Comparison of ENCODE assay signal across 31 cellular contexts in the genomic region with DNA sequence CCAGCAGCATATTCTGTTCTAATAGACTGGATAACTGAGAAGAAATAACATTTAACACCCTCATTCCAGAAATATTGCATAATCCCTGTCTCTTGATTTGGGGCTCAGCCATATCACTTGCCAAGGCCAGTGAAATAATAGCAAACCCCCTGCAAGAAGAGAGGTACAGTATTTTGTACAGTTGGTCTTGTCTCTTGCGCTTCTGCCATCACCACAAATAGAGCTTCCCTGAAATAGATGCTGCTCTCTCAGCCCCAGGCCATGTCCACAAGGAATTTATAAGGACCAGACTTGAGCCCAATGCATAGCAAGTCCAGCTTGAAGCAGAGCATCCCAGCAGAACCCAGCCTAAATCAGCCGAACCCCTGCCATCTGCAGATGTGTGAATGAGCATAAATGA.
"Had no signal": no experiment of that assay in that cellular context is flagged by ENCODE, and none has a peak within 500 bp of the region (broad histone marks: within the 10 kb centered on the region; RNA-seq: fewer than 3 reads in every experiment).

No MANE protein-coding gene starts in this region.

- H3K36me3 ChIP-seq: neural progenitor cell, ovary, right lobe of liver, sigmoid colon, spleen, thoracic aorta, thyroid gland, tibial nerve, upper lobe of right lung, uterus had no signal

- H3K4me1 ChIP-seq: neural progenitor cell, parathyroid adenoma, right lobe of liver, sigmoid colon, thyroid gland, upper lobe of right lung, uterus had no signal

- H3K4me3 Mint-ChIP-seq: naive thymus-derived CD4-positive, alpha-beta T cell; natural killer cell; nephron; neural progenitor cell; stimulated activated memory B cell treated with anti-CD40 and anti-IgM and Interleukin-4, amounts not matched to agents 10 μg/mL and 1 μg/mL and 100 μg/mL, for 72 hours; stimulated activated naive CD8-positive, alpha-beta T cell treated with anti-CD3 and anti-CD28 coated beads, Interleukin-15, amount 100 ng/mL, for 72 hours; type B pancreatic cell had no signal

- H3K36me3 Mint-ChIP-seq: naive thymus-derived CD4-positive, alpha-beta T cell; natural killer cell; stimulated activated memory B cell treated with anti-CD40 and anti-IgM and Interleukin-4, amounts not matched to agents 10 μg/mL and 1 μg/mL and 100 μg/mL, for 72 hours; type B pancreatic cell had no signal

- ATAC-seq: naive thymus-derived CD4-positive, alpha-beta T cell; natural killer cell; psoas muscle; right cardiac atrium; right lobe of liver; stimulated activated memory B cell treated with anti-CD40 and anti-IgM and Interleukin-4, amounts not matched to agents 10 μg/mL and 1 μg/mL and 100 μg/mL, for 72 hours; stimulated activated naive CD8-positive, alpha-beta T cell treated with anti-CD3 and anti-CD28 coated beads, Interleukin-15, amount 100 ng/mL, for 72 hours; stimulated activated naive CD8-positive, alpha-beta T cell treated with anti-CD3 and anti-CD28 coated beads, Interleukin-15, Interleukin-2, amounts not matched to agents 100 U/mL and 50 U/mL, for 24 hours; upper lobe of right lung had no signal

- H3K4me2 ChIP-seq: neural progenitor cell, smooth muscle cell had no signal

- H3K9me3 ChIP-seq: ovary, psoas muscle, right lobe of liver, sigmoid colon, spleen, thoracic aorta, thyroid gland, tibial nerve, upper lobe of right lung, uterus had no signal

- H3K27me3 Mint-ChIP-seq: progenitor cell of endocrine pancreas; stimulated activated memory B cell treated with anti-CD40 and anti-IgM and Interleukin-4, amounts not matched to agents 10 μg/mL and 1 μg/mL and 100 μg/mL, for 72 hours; stimulated activated naive CD8-positive, alpha-beta T cell treated with anti-CD3 and anti-CD28 coated beads, Interleukin-15, amount 100 ng/mL, for 72 hours; type B pancreatic cell had no signal

- H3K4me3 ChIP-seq: neural progenitor cell, ovary, psoas muscle, right lobe of liver, sigmoid colon, skin epidermis, smooth muscle cell, spleen, thoracic aorta, thyroid gland, tibial nerve, upper lobe of right lung, uterus had no signal

- H3K27ac ChIP-seq: neural progenitor cell, ovary, parathyroid adenoma, psoas muscle, right lobe of liver, sigmoid colon, skin epidermis, spleen, thoracic aorta, thyroid gland, tibial nerve, upper lobe of right lung, uterus had no signal

- H3K79me2 ChIP-seq: parathyroid adenoma had no signal

- H3K9ac ChIP-seq: neural progenitor cell, parathyroid adenoma had no signal

- H3K27me3 ChIP-seq: neural progenitor cell, ovary, right lobe of liver, sigmoid colon, spleen, thyroid gland, tibial nerve, upper lobe of right lung, uterus had no signal

- H3K4me1 Mint-ChIP-seq: naive thymus-derived CD4-positive, alpha-beta T cell; natural killer cell; stimulated activated memory B cell treated with anti-CD40 and anti-IgM and Interleukin-4, amounts not matched to agents 10 μg/mL and 1 μg/mL and 100 μg/mL, for 72 hours; stimulated activated naive CD8-positive, alpha-beta T cell treated with anti-CD3 and anti-CD28 coated beads, Interleukin-15, amount 100 ng/mL, for 72 hours had no signal

- H3K9me3 Mint-ChIP-seq: type B pancreatic cell had no signal

- H3K27ac Mint-ChIP-seq: naive thymus-derived CD4-positive, alpha-beta T cell; natural killer cell; nephron; neural progenitor cell; progenitor cell of endocrine pancreas; stimulated activated memory B cell treated with anti-CD40 and anti-IgM and Interleukin-4, amounts not matched to agents 10 μg/mL and 1 μg/mL and 100 μg/mL, for 72 hours; stimulated activated naive CD8-positive, alpha-beta T cell treated with anti-CD3 and anti-CD28 coated beads, Interleukin-15, amount 100 ng/mL, for 72 hours; type B pancreatic cell had no signal

- DNase-seq: naive thymus-derived CD4-positive, alpha-beta T cell; natural killer cell; occipital lobe; ovary; posterior cingulate gyrus; psoas muscle; right cardiac atrium; right lobe of liver; sigmoid colon; spleen; stimulated activated CD4-positive, alpha-beta T cell treated with anti-CD3 and anti-CD28 coated beads, Interleukin-12 subunit alpha, Interleukin-12 subunit beta, amount 100 ng/mL, for 4 hours; stimulated activated CD4-positive, alpha-beta T cell treated with anti-CD3 and anti-CD28 coated beads, Interleukin-1b, Interleukin-23, amount 100 ng/mL, for 48 hours; stimulated activated CD4-positive, alpha-beta T cell treated with anti-CD3 and anti-CD28 coated beads, Interleukin-4, amount 100 ng/mL, for 1 hour; stimulated activated CD4-positive, alpha-beta T cell treated with anti-CD3 and anti-CD28 coated beads, Interleukin-4, amount 100 ng/mL, for 4 hours; stimulated activated CD8-positive, alpha-beta memory T cell treated with anti-CD3 and anti-CD28 coated beads, Interleukin-4, amount 100 ng/mL, for 48 hours; stimulated activated naive CD4-positive, alpha-beta T cell; stimulated activated naive CD8-positive, alpha-beta T cell treated with anti-CD3 and anti-CD28 coated beads, Interleukin-15, amount 100 ng/mL, for 72 hours; stimulated activated naive CD8-positive, alpha-beta T cell treated with anti-CD3 and anti-CD28 coated beads, Interleukin-15, Interleukin-2, amounts not matched to agents 100 U/mL and 50 U/mL, for 24 hours; thyroid gland; upper lobe of right lung; uterus had no signal

- H2AFZ ChIP-seq: neural progenitor cell, parathyroid adenoma had no signal
